Comparison of ENCODE assay signal across 26 cellular contexts in the genomic region with DNA sequence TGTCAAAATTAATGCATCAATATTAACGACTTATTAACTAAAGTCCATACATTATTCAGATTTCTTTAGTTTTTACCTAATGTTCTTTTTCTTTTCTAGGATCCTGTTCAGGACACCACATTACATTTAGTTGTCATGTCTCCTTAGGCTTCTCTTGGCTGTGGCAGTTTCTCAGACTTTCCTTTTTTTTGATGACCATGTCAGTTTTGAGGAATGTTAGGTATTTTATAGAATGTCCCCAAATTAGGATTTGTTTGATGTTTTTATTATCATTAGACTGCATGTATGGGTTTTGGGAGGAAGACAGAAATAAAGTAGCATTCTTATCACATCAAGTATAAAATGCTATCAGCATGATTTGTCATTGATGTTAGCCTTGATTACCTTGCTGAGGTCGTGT. TPM values are rescaled to one million over a fixed set of nuclear protein-coding genes. Genes with fewer than 3 reads are reported as not detected.
A peak's percentile ranks its signal among the peaks of the same experiment; 100 is the strongest.
DNase-seq lines count a peak whose midpoint lies in the region; ATAC-seq, FAIRE-seq and TF ChIP-seq lines count a peak whose summit lies in the region.
"Had no signal": no experiment of that assay in that cellular context is flagged by ENCODE, and none has a peak within 500 bp of the region (broad histone marks: within the 10 kb centered on the region; RNA-seq: fewer than 3 reads in every experiment).

No MANE protein-coding gene starts in this region.

- peaks cover 43 to 88% (median 63%) of the 10 kb centered on the region in 10 experiments for H3K4me1 ChIP-seq in BLaER1 treated with 17β-estradiol and CSF1 and Interleukin-3, amounts not matched to agents 10 nM and 100 nM
- peaks cover 0 to 2% of the 10 kb centered on the region in 2 experiments; a peak in 1 of 5 replicates for H3K4me1 ChIP-seq in K562 (replicated peaks in 1 of 2; ENCODE audit: control insufficient read depth in 2 of 2, insufficient read depth in 2 of 2, low read length in 2 of 2)
- no peaks in the 10 kb centered on the region for H3K4me1 ChIP-seq in pancreas
- H3K4me1 ChIP-seq in esophagus squamous epithelium = no peaks in the 10 kb centered on the region
- H3K4me1 ChIP-seq: BE2C had no signal

- no peak overlapping the region for H3K4me3 ChIP-seq in BLaER1 treated with 17β-estradiol and CSF1 and Interleukin-3, amounts not matched to agents 10 nM and 100 nM
- no peak overlapping the region for H3K4me3 ChIP-seq in K562
- H3K4me3 ChIP-seq in pancreas = no peak overlapping the region
- no peak overlapping the region for H3K4me3 ChIP-seq in esophagus squamous epithelium
- H3K4me3 ChIP-seq: GM12878, MG63 had no signal

- peak overlapping the region in 1 of 11 experiments; percentile 30; a peak in 1 of 22 replicates for H3K27ac ChIP-seq in BLaER1 treated with 17β-estradiol and CSF1 and Interleukin-3, amounts not matched to agents 10 nM and 100 nM
- H3K27ac ChIP-seq in K562 (ENCODE audit: extremely low read depth, low read depth, low read length) = no peak overlapping the region
- H3K27ac ChIP-seq in pancreas = no peak overlapping the region
- no peak overlapping the region for H3K27ac ChIP-seq in esophagus squamous epithelium
- H3K27ac ChIP-seq: RWPE1 had no signal

- no peak overlapping the region for H3K9ac ChIP-seq in BLaER1 treated with 17β-estradiol and CSF1 and Interleukin-3, amounts not matched to agents 10 nM and 100 nM
- no peak overlapping the region for H3K9ac ChIP-seq in K562 (ENCODE audit: insufficient read depth in 1 of 2, low read depth in 2 of 2, low read length in 2 of 2)

- peaks cover 0 to 14% (median 0%) of the 10 kb centered on the region in 11 experiments; a peak in 3 of 22 replicates for H3K27me3 ChIP-seq in BLaER1 treated with 17β-estradiol and CSF1 and Interleukin-3, amounts not matched to agents 10 nM and 100 nM
- H3K27me3 ChIP-seq in K562 (ENCODE audit: control insufficient read depth in 2 of 2, insufficient read depth in 2 of 2, low read length in 2 of 2) (no peaks in the 10 kb centered on the region), pancreas (no peaks in the 10 kb centered on the region), esophagus squamous epithelium (no peaks in the 10 kb centered on the region)
- H3K27me3 ChIP-seq: BE2C, MG63 had no signal

- TF ChIP-seq RAD21 in K562 (CRISPR knock-in tag; conservative IDR thresholded peaks at IDR 0.05 in 1 of 2, IDR thresholded peaks at IDR 0.05 in 1 of 2) = no peak

- no peaks in the 10 kb centered on the region for H3K9me3 ChIP-seq in BLaER1 treated with 17β-estradiol and CSF1 and Interleukin-3, amounts not matched to agents 10 nM and 100 nM (replicated peaks in 1 of 11)
- H3K9me3 ChIP-seq in K562 (replicated peaks; ENCODE audit: control insufficient read depth, insufficient read depth, low read depth, low read length) (no peaks in the 10 kb centered on the region), pancreas (no peaks in the 10 kb centered on the region), esophagus squamous epithelium (no peaks in the 10 kb centered on the region)
- H3K9me3 ChIP-seq: BE2C, MG63 had no signal

- peaks cover 77% of the 10 kb centered on the region for H3K79me2 ChIP-seq in K562 (ENCODE audit: control insufficient read depth, insufficient read depth, low read length)

- CTCF ChIA-PET in K562 (lab: Yijun Ruan, JAX; ENCODE audit: low intra/inter-chr PET ratio) = no interaction called here

- DNase-seq in GM12892 (ENCODE audit: insufficient read length) (no peak), K562 (ENCODE audit: extremely low read depth in 1 of 4, low spot score in 3 of 4) (no peak), pancreas (no peak), esophagus squamous epithelium (lab: John Stamatoyannopoulos, UW) (no peak), NCI-H187 treated with DMSO at 0.1 percent for 48 hours (lab: John Stamatoyannopoulos, UW) (no peak)
- DNase-seq: BE2C; CD4-positive, CD25-positive, alpha-beta regulatory T cell; DMS53; EL; GDM1; KG1; MG63; NCI-H1105 treated with DMSO at 0.1 percent for 48 hours; NCI-H146; NCI-H2029; NCI-H446 treated with DMSO at 0.1 percent for 48 hours; NCI-H526 treated with DMSO at 0.1 percent for 48 hours; SHP77; T-cell had no signal

- ATAC-seq in K562 (no peak), pancreas (no peak), GM18873 (IDR thresholded peaks at IDR 0.05; ENCODE audit: low FRiP score, unreplicated experiment) (no peak)
- ATAC-seq: GM12878, Panc1, T-cell had no signal

- H4K20me1 ChIP-seq in BLaER1 treated with 17β-estradiol and CSF1 and Interleukin-3, amounts not matched to agents 10 nM and 100 nM = peaks cover 0 to 68% (median 14%) of the 10 kb centered on the region in 11 experiments; a peak in 14 of 22 replicates
- H4K20me1 ChIP-seq in K562 (replicated peaks; ENCODE audit: control insufficient read depth, insufficient read depth, low read length) = no peaks in the 10 kb centered on the region

- 14% methylated on average over 2 of the region's 2 CpGs for WGBS in K562 (ENCODE audit: insufficient coverage, low coverage, missing lambda C conversion rate)
- 52 to 54% methylated on average over 2 of the region's 2 CpGs for WGBS in pancreas, 2 donors
- WGBS in esophagus squamous epithelium, 2 donors = 61 to 65% methylated on average over 2 of the region's 2 CpGs

- intact Hi-C loops in K562 (cut with micrococcal nuclease) (no loop called here), pancreas (cut with DNase I) (no loop called here), esophagus squamous epithelium (cut with DNase I) (no loop called here)

- no peaks in the 10 kb centered on the region for H3K9me1 ChIP-seq in K562 (ENCODE audit: control insufficient read depth, insufficient read depth, low read length)

- in situ Hi-C loops in K562 (cut with MboI) = no loop called here

- TF ChIP-seq POLR2A in GM12892 (IDR thresholded peaks at IDR 0.05; ENCODE audit: low read depth, low read length) (no peak), K562 (conservative IDR thresholded peaks at IDR 0.05) (no peak), esophagus squamous epithelium (IDR thresholded peaks at IDR 0.05) (no peak)

- peak overlapping the region in 6 of 11 experiments; percentile 53 to 96 (median 86); a peak in 8 of 22 replicates for H3K4me2 ChIP-seq in BLaER1 treated with 17β-estradiol and CSF1 and Interleukin-3, amounts not matched to agents 10 nM and 100 nM
- H3K4me2 ChIP-seq in K562 (ENCODE audit: insufficient read depth, low read length) = no peak overlapping the region

- TF ChIP-seq CTCF in K562 (IDR thresholded peaks at IDR 0.05 in 2 of 3, conservative IDR thresholded peaks at IDR 0.05 in 1 of 3; ENCODE audit: insufficient read depth in 2 of 3, low read depth in 1 of 3, low read length in 3 of 3) = no peak
- TF ChIP-seq CTCF in pancreas (IDR thresholded peaks at IDR 0.05) = no peak
- TF ChIP-seq CTCF in esophagus squamous epithelium (IDR thresholded peaks at IDR 0.05) = no peak

- FAIRE-seq in GM12892 (lab: Jason Lieb, UNC) (peak; percentile 27), K562 (lab: Jason Lieb, UNC) (no peak), pancreas (lab: Jason Lieb, UNC) (peak; percentile 67)
- FAIRE-seq: GM12878, H54, HTR-8/SVneo had no signal

- POLR2A ChIA-PET in K562 (lab: Yijun Ruan, JAX) = interaction anchor here (1.1 to 1.4 kb wide), 3 partner anchors 9 to 19 kb away, joined by 3 to 7 read pairs (median 7); no protein-coding TSS in a partner anchor

- no TSS peak for BruUV-seq in K562 (replicated peaks; lab: Mats Ljungman, UMichigan)

- no peak overlapping the region for H2AFZ ChIP-seq in K562 (ENCODE audit: low read depth, low read length)

- no peak for TF ChIP-seq EP300 in K562 (IDR thresholded peaks at IDR 0.05; ENCODE audit: low read length)

- H3K36me3 ChIP-seq in BLaER1 treated with 17β-estradiol and CSF1 and Interleukin-3, amounts not matched to agents 10 nM and 100 nM = peaks cover 9 to 99% (median 70%) of the 10 kb centered on the region in 11 experiments; a peak in 20 of 22 replicates
- H3K36me3 ChIP-seq in K562 (ENCODE audit: control insufficient read depth, insufficient read depth, low read length) = peaks cover 66% of the 10 kb centered on the region; the same call in 2 of the 3 replicates
- no peaks in the 10 kb centered on the region for H3K36me3 ChIP-seq in pancreas
- peaks cover 0 to 29% (median 0%) of the 10 kb centered on the region in 3 donors for H3K36me3 ChIP-seq in esophagus squamous epithelium
- H3K36me3 ChIP-seq: BE2C had no signal

TF ChIP-seq in K562, 482 proteins besides CTCF, POLR2A, EP300 and RAD21 (continues in another document):
- TF ChIP-seq, protein P1, sequence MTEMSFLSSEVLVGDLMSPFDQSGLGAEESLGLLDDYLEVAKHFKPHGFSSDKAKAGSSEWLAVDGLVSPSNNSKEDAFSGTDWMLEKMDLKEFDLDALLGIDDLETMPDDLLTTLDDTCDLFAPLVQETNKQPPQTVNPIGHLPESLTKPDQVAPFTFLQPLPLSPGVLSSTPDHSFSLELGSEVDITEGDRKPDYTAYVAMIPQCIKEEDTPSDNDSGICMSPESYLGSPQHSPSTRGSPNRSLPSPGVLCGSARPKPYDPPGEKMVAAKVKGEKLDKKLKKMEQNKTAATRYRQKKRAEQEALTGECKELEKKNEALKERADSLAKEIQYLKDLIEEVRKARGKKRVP (CRISPR knock-in tag; IDR thresholded peaks at IDR 0.05) = no peak
- TF ChIP-seq KLF1 (tag; IDR thresholded peaks at IDR 0.05) (no peak), ZNF121 (CRISPR knock-in tag; conservative IDR thresholded peaks at IDR 0.05) (no peak), ZNF316 (IDR thresholded peaks at IDR 0.05) (peak; percentile 80), C11orf30 (IDR thresholded peaks at IDR 0.05; ENCODE audit: low read depth) (peak; percentile 54)

RNA-seq across cellular contexts. Expression of a gene that starts 32.0 kb away (rescaled TPM):
- polyA plus RNA-seq in GM12892 (2012; ENCODE audit: missing spikeins) = 60.8 TPM
- total RNA-seq in K562 (2011; cell fraction: chromatin; rRNA removed; ENCODE audit: low replicate concordance) = 44.6 and 234 TPM in 2 replicates
- total RNA-seq in K562 (2011; cell fraction: nucleolus; rRNA removed) = 17.3 and 22.4 TPM in 2 replicates
- total RNA-seq in K562 (2011; cell fraction: nucleoplasm; rRNA removed) = 50.5 and 58.9 TPM in 2 replicates
- total RNA-seq in K562 (2014; rRNA removed) = 38.4 and 41.9 TPM in 2 replicates
- total RNA-seq in K562 (2014; rRNA removed; fragmentation: Illumina TruSeq; extraction: Trizol) = 62.7 and 71.3 TPM in 2 replicates
- 41.8 and 45.7 TPM in 2 replicates for total RNA-seq in K562 (2015; rRNA removed; fragmentation: Illumina TruSeq; extraction: Trizol)
- 48.0 and 48.8 TPM in 2 replicates for total RNA-seq in K562 (2021)
- 56.9 and 90.6 TPM in 2 replicates for polyA plus RNA-seq in K562 (2011; rRNA removed)
- polyA plus RNA-seq in K562 (2011; cell fraction: cytosol; rRNA removed) = 35.0 and 54.6 TPM in 2 replicates
- 41.3 and 55.1 TPM in 2 replicates for polyA plus RNA-seq in K562 (2011; cell fraction: nucleus; rRNA removed)
- 35.9 and 44.3 TPM in 2 replicates for polyA plus RNA-seq in K562 (2012)
- polyA plus RNA-seq in K562 (2014; fragmentation: Illumina TruSeq; extraction: Trizol) = 52.6 and 68.9 TPM in 2 replicates
- polyA plus RNA-seq in K562 (2014; fragmentation: Nextera tagmentation; extraction: Ambion mirVana) = 10 to 100 TPM; 46.7 to 63.9 TPM
- polyA plus RNA-seq in K562 (2014; rRNA removed) = 34.1 and 36.1 TPM in 2 replicates
- polyA minus RNA-seq in K562 (2011; rRNA and poly(A)+ RNA removed) = 78.5 and 120 TPM in 2 replicates
- polyA minus RNA-seq in K562 (2011; cell fraction: cytosol; rRNA and poly(A)+ RNA removed) = 35.8 and 43.2 TPM in 2 replicates
- polyA minus RNA-seq in K562 (2011; cell fraction: nucleus; rRNA and poly(A)+ RNA removed) = 40.1 and 81.5 TPM in 2 replicates
- total RNA-seq in pancreas = 10 to 100 TPM; 13.4 to 17.4 (median 15.9) TPM
- polyA plus RNA-seq in pancreas = 1 to 10 TPM; 8.1 to 9.8 TPM
- 10 to 100 TPM in 3 of 4 donors, 1 to 10 TPM in 1; 6.1 to 21.6 (median 13.0) TPM for total RNA-seq in esophagus squamous epithelium
